In the genomic region with DNA sequence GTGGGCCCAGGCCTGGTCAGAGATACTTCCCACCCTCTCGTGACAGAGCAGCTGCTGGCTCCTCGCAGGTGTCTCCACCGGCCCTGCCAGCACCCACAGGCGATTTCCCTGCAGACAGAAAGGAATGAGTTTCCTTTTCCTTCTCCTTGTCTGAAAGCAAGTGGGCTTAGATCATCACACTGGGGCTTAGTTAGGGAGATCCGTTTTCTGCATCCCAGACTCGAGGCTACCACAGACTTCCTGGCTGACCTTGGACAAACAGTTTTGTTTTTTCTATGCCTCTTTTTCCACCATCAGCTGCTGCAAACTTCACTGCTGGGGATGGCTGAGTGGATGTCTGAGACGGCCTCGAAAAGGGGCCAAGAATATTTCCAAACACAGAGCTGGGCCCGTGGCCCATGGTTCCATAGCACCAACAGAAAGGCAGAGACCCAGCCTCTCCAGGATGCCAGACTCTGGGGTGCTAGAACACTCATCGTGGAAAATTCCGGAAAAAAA, we compare ENCODE assay signal across 17 cellular contexts.
DNase-seq lines count a peak whose midpoint lies in the region; ATAC-seq and TF ChIP-seq lines count a peak whose summit lies in the region.
"Had no signal": no experiment of that assay in that cellular context is flagged by ENCODE, and none has a peak within 500 bp of the region (broad histone marks: within the 10 kb centered on the region; RNA-seq: fewer than 3 reads in every experiment).

No MANE protein-coding gene starts in this region.

- H3K27ac ChIP-seq in brain microvascular endothelial cell: no peak overlapping the region
- H3K27ac ChIP-seq: C4-2B, parathyroid adenoma had no signal

- in situ Hi-C loops in brain microvascular endothelial cell (cut with HindIII; ENCODE audit: low pct_ligation_motif_present, low sequenced_read_pairs): no loop called here

- TF ChIP-seq CTCF in brain microvascular endothelial cell (IDR thresholded peaks at IDR 0.05; ENCODE audit: low read depth, low read length, missing control alignments): no peak

- H3K36me3 ChIP-seq in brain microvascular endothelial cell (replicated peaks): no peaks in the 10 kb centered on the region

- intact Hi-C loops in left ventricle myocardium superior (cut with micrococcal nuclease): no loop called here

- H3K4me3 ChIP-seq in brain microvascular endothelial cell (ENCODE audit: low read depth, low read length) (no peak overlapping the region), skeletal muscle cell (ENCODE audit: low read depth, low read length) (no peak overlapping the region)

- ATAC-seq in left ventricle myocardium superior (peak; percentile 95), GM21619 (IDR thresholded peaks at IDR 0.05; ENCODE audit: unreplicated experiment) (no peak)
- ATAC-seq: left lobe of liver; stimulated activated naive B cell treated with anti-CD40 and anti-IgM and Interleukin-4, amounts not matched to agents 10 μg/mL and 1 μg/mL and 100 μg/mL, for 72 hours had no signal

- DNase-seq in GM04503 (ENCODE audit: low read depth): peak; percentile 19
- peak; percentile 54 for DNase-seq in brain microvascular endothelial cell
- DNase-seq in left ventricle myocardium superior: peak; percentile 63
- peak; percentile 56 for DNase-seq in skeletal muscle cell (ENCODE audit: low read depth)
- no peak for DNase-seq in D341Med (ENCODE audit: low spot score)
- no peak for DNase-seq in A172 (ENCODE audit: low spot score)
- no peak for DNase-seq in stimulated activated CD4-positive, alpha-beta T cell treated with anti-CD3 and anti-CD28 coated beads, Interleukin-2, amount 100 ng/mL, for 48 hours
- DNase-seq: glutamatergic neuron; NCI-H1105 treated with DMSO at 0.1 percent for 48 hours; NCI-H69; SIG-M5; stimulated activated CD4-positive, alpha-beta T cell treated with anti-CD3 and anti-CD28 coated beads, Interleukin-2, amount 100 ng/mL, for 24 hours; stimulated activated naive B cell treated with anti-CD40 and anti-IgM and Interleukin-4, amounts not matched to agents 10 μg/mL and 1 μg/mL and 100 μg/mL, for 72 hours had no signal

- no peaks in the 10 kb centered on the region for H3K27me3 ChIP-seq in brain microvascular endothelial cell (replicated peaks)

Comparison
In these comparisons a context has a peak if more than half of its experiments do, and no peak if none do; other contexts are left out.
1. DNase-seq: peak in GM04503 (single experiment), brain microvascular endothelial cell (single experiment), left ventricle myocardium superior (single experiment) and skeletal muscle cell (single experiment); none in D341Med (single experiment), A172 (single experiment) and stimulated activated CD4-positive, alpha-beta T cell treated with anti-CD3 and anti-CD28 coated beads, Interleukin-2, amount 100 ng/mL, for 48 hours (0 of 2).